ENCODE assay signal across 2 cellular contexts in the genomic region with DNA sequence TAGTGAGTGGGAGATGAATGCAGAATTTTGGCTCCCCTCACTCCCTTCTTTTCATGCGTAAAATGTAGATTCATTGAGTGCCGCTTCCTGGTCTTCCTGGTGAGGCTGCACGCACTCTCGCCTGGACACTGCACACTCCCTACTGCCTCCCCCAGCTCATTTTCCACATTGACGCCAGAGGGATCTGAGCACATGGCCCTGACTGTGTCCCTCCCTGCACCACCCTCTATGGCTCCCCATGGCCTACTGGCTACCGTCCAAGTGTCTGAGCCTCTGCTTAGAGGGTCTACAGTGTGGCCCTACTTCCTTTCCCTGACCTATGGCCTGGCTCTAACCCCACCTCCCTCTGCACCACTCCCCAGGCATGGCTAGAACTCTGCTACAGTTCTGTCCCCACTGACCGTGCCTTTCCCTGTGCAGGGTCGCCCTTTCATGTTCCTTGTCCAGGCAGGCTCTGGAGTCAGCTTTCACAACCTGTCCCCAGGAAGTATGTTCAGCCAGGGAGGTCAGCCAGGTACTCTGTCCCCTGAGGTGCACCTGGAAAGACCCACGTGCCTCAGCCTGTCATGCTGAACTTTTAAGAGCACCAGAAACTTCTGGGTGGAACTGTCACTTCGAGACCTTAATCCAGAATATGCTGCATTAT.
TF ChIP-seq lines count a peak whose summit lies in the region.

No MANE protein-coding gene starts in this region.

TF ChIP-seq in SK-N-SH, 30 proteins besides CTCF, POLR2A, EP300 and RAD21 (continued from another document):
- TF ChIP-seq, protein P1, sequence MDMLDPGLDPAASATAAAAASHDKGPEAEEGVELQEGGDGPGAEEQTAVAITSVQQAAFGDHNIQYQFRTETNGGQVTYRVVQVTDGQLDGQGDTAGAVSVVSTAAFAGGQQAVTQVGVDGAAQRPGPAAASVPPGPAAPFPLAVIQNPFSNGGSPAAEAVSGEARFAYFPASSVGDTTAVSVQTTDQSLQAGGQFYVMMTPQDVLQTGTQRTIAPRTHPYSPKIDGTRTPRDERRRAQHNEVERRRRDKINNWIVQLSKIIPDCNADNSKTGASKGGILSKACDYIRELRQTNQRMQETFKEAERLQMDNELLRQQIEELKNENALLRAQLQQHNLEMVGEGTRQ (IDR thresholded peaks at IDR 0.05; ENCODE audit: borderline replicate concordance, low read depth, low read length): no peak
- TF ChIP-seq NFIC (IDR thresholded peaks at IDR 0.05; ENCODE audit: borderline replicate concordance) (no peak), POLR2AphosphoS5 (IDR thresholded peaks at IDR 0.05; ENCODE audit: low read depth, low read length) (no peak), RFX5 (IDR thresholded peaks at IDR 0.05; ENCODE audit: low read length) (no peak), NRF1 (IDR thresholded peaks at IDR 0.05; ENCODE audit: low read depth, low read length) (no peak), TAF1 (IDR thresholded peaks at IDR 0.05; ENCODE audit: borderline replicate concordance, low read depth, low read length) (no peak), GABPA (IDR thresholded peaks at IDR 0.05; ENCODE audit: low read depth) (no peak), SMC3 (IDR thresholded peaks at IDR 0.05; ENCODE audit: low read depth, low read length) (no peak), SIN3A (IDR thresholded peaks at IDR 0.05; ENCODE audit: borderline replicate concordance, low read depth, low read length) (no peak), CHD2 (IDR thresholded peaks at IDR 0.05; ENCODE audit: low read length, partially characterized antibody) (no peak), FOXJ3 (CRISPR knock-in tag; IDR thresholded peaks at IDR 0.05) (no peak)
TF ChIP-seq in SK-N-SH: peak in this region for 0.

TF ChIP-seq in SK-N-SH treated with all-trans-retinoic acid at 6 μM for 48 hours, 23 proteins besides CTCF, POLR2A, EP300 and RAD21 (continued from another document):
- TF ChIP-seq, protein P2, sequence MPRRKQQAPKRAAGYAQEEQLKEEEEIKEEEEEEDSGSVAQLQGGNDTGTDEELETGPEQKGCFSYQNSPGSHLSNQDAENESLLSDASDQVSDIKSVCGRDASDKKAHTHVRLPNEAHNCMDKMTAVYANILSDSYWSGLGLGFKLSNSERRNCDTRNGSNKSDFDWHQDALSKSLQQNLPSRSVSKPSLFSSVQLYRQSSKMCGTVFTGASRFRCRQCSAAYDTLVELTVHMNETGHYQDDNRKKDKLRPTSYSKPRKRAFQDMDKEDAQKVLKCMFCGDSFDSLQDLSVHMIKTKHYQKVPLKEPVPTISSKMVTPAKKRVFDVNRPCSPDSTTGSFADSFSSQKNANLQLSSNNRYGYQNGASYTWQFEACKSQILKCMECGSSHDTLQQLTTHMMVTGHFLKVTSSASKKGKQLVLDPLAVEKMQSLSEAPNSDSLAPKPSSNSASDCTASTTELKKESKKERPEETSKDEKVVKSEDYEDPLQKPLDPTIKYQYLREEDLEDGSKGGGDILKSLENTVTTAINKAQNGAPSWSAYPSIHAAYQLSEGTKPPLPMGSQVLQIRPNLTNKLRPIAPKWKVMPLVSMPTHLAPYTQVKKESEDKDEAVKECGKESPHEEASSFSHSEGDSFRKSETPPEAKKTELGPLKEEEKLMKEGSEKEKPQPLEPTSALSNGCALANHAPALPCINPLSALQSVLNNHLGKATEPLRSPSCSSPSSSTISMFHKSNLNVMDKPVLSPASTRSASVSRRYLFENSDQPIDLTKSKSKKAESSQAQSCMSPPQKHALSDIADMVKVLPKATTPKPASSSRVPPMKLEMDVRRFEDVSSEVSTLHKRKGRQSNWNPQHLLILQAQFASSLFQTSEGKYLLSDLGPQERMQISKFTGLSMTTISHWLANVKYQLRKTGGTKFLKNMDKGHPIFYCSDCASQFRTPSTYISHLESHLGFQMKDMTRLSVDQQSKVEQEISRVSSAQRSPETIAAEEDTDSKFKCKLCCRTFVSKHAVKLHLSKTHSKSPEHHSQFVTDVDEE (CRISPR knock-in tag; IDR thresholded peaks at IDR 0.05): no peak
- TF ChIP-seq RARB (CRISPR knock-in tag; IDR thresholded peaks at IDR 0.05): no peak
- no peak for TF ChIP-seq ZFP3 (CRISPR knock-in tag; IDR thresholded peaks at IDR 0.05)
- no peak for TF ChIP-seq OSR1 (CRISPR knock-in tag; IDR thresholded peaks at IDR 0.05)
- TF ChIP-seq, protein P3, sequence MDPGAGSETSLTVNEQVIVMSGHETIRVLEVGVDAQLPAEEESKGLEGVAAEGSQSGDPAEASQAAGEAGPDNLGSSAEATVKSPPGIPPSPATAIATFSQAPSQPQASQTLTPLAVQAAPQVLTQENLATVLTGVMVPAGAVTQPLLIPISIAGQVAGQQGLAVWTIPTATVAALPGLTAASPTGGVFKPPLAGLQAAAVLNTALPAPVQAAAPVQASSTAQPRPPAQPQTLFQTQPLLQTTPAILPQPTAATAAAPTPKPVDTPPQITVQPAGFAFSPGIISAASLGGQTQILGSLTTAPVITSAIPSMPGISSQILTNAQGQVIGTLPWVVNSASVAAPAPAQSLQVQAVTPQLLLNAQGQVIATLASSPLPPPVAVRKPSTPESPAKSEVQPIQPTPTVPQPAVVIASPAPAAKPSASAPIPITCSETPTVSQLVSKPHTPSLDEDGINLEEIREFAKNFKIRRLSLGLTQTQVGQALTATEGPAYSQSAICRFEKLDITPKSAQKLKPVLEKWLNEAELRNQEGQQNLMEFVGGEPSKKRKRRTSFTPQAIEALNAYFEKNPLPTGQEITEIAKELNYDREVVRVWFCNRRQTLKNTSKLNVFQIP (CRISPR knock-in tag; IDR thresholded peaks at IDR 0.05; ENCODE audit: borderline replicate concordance, low read depth): no peak
- no peak for TF ChIP-seq ISL1 (CRISPR knock-in tag; IDR thresholded peaks at IDR 0.05)
- TF ChIP-seq ZC3H10 (CRISPR knock-in tag; IDR thresholded peaks at IDR 0.05): no peak
- TF ChIP-seq GLIS3 (CRISPR knock-in tag; IDR thresholded peaks at IDR 0.05): no peak
- TF ChIP-seq, protein P4, sequence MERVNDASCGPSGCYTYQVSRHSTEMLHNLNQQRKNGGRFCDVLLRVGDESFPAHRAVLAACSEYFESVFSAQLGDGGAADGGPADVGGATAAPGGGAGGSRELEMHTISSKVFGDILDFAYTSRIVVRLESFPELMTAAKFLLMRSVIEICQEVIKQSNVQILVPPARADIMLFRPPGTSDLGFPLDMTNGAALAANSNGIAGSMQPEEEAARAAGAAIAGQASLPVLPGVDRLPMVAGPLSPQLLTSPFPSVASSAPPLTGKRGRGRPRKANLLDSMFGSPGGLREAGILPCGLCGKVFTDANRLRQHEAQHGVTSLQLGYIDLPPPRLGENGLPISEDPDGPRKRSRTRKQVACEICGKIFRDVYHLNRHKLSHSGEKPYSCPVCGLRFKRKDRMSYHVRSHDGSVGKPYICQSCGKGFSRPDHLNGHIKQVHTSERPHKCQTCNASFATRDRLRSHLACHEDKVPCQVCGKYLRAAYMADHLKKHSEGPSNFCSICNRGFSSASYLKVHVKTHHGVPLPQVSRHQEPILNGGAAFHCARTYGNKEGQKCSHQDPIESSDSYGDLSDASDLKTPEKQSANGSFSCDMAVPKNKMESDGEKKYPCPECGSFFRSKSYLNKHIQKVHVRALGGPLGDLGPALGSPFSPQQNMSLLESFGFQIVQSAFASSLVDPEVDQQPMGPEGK (CRISPR knock-in tag; IDR thresholded peaks at IDR 0.05; ENCODE audit: borderline replicate concordance): no peak
- no peak for TF ChIP-seq BACH2 (CRISPR knock-in tag; IDR thresholded peaks at IDR 0.05; ENCODE audit: borderline replicate concordance)
- TF ChIP-seq, protein P5, sequence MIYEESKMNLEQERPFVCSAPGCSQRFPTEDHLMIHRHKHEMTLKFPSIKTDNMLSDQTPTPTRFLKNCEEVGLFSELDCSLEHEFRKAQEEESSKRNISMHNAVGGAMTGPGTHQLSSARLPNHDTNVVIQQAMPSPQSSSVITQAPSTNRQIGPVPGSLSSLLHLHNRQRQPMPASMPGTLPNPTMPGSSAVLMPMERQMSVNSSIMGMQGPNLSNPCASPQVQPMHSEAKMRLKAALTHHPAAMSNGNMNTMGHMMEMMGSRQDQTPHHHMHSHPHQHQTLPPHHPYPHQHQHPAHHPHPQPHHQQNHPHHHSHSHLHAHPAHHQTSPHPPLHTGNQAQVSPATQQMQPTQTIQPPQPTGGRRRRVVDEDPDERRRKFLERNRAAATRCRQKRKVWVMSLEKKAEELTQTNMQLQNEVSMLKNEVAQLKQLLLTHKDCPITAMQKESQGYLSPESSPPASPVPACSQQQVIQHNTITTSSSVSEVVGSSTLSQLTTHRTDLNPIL (CRISPR knock-in tag; IDR thresholded peaks at IDR 0.05; ENCODE audit: low read depth): no peak
- TF ChIP-seq ZFP30 (CRISPR knock-in tag; IDR thresholded peaks at IDR 0.05): no peak
- no peak for TF ChIP-seq PPARA (CRISPR knock-in tag; IDR thresholded peaks at IDR 0.05; ENCODE audit: borderline replicate concordance)
- TF ChIP-seq ZNF70 (CRISPR knock-in tag; IDR thresholded peaks at IDR 0.05): no peak
